ENCODE assay signal across 12 cellular contexts in the genomic region with DNA sequence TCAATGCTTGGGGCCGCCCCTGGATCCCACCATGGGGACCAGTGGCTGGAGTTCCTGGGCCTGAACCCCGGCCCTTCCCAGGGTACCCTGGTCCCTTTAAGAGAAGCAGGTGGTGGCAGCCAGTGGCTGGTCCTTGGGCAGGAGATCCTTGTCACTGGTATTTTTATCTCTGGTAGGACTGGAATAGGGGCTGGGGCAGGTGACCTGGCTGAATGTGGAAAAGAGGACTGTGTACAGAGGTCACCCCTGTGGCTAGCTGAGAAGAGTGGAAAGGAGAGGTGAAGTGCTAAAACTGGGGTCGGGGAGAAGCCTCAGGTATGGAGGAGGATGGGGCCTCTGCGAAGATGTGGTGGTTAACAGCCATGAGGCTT.
"Had no signal": no experiment of that assay in that cellular context is flagged by ENCODE, and none has a peak within 500 bp of the region (broad histone marks: within the 10 kb centered on the region; RNA-seq: fewer than 3 reads in every experiment).

No MANE protein-coding gene starts in this region.

- H3K4me1 Mint-ChIP-seq: activated CD4-positive, alpha-beta T cell treated with anti-CD3 and anti-CD28 coated beads, Interleukin-2, amount 10 ng/mL, durations not matched to agents 24 days and 14 days; endodermal cell; nephron had no signal

- H3K4me3 Mint-ChIP-seq: activated CD4-positive, alpha-beta memory T cell treated with anti-CD3 and anti-CD28 coated beads, Interleukin-2, amount 10 ng/mL, durations not matched to agents 7 days and 5 days; activated CD4-positive, alpha-beta T cell treated with anti-CD3 and anti-CD28 coated beads, Interleukin-2, amount 10 ng/mL, durations not matched to agents 24 days and 14 days; activated naive CD4-positive, alpha-beta T cell treated with anti-CD3 and anti-CD28 coated beads, Interleukin-2, amount 10 ng/mL, durations not matched to agents 7 days and 5 days; activated T-cell treated with anti-CD3 and anti-CD28 coated beads, Interleukin-2, amount 50 U/mL, for 72 hours; endodermal cell; immature natural killer cell; nephron had no signal

- H3K27ac Mint-ChIP-seq: activated CD4-positive, alpha-beta memory T cell treated with anti-CD3 and anti-CD28 coated beads, Interleukin-2, amount 10 ng/mL, durations not matched to agents 7 days and 5 days; activated CD4-positive, alpha-beta T cell treated with anti-CD3 and anti-CD28 coated beads, Interleukin-2, amount 10 ng/mL, durations not matched to agents 24 days and 14 days; activated naive CD4-positive, alpha-beta T cell treated with anti-CD3 and anti-CD28 coated beads, Interleukin-2, amount 10 ng/mL, durations not matched to agents 7 days and 5 days; activated T-cell treated with anti-CD3 and anti-CD28 coated beads, Interleukin-2, amount 50 U/mL, for 72 hours; endodermal cell; nephron had no signal

- H3K36me3 Mint-ChIP-seq: immature natural killer cell had no signal

- H3K9me3 Mint-ChIP-seq: activated CD4-positive, alpha-beta memory T cell treated with anti-CD3 and anti-CD28 coated beads, Interleukin-2, amount 10 ng/mL, durations not matched to agents 7 days and 5 days; activated CD4-positive, alpha-beta T cell treated with anti-CD3 and anti-CD28 coated beads, Interleukin-2, amount 10 ng/mL, durations not matched to agents 24 days and 14 days; activated naive CD4-positive, alpha-beta T cell treated with anti-CD3 and anti-CD28 coated beads, Interleukin-2, amount 10 ng/mL, durations not matched to agents 7 days and 5 days; activated T-cell treated with anti-CD3 and anti-CD28 coated beads, Interleukin-2, amount 50 U/mL, for 72 hours; endodermal cell; immature natural killer cell; nephron had no signal

- ATAC-seq: stimulated activated naive CD8-positive, alpha-beta T cell treated with anti-CD3 and anti-CD28 coated beads, Interleukin-15, Interleukin-2, amounts not matched to agents 100 U/mL and 50 U/mL, for 24 hours had no signal

- DNase-seq: activated effector memory CD4-positive, alpha-beta T cell treated with Interleukin-2 at 50 U/mL for 16 hours; cortex of kidney; immature natural killer cell; stimulated activated CD4-positive, alpha-beta T cell treated with anti-CD3 and anti-CD28 coated beads, Interleukin-4, amount 100 ng/mL, for 4 hours had no signal

- H3K27me3 Mint-ChIP-seq: activated CD4-positive, alpha-beta memory T cell treated with anti-CD3 and anti-CD28 coated beads, Interleukin-2, amount 10 ng/mL, durations not matched to agents 7 days and 5 days; activated CD4-positive, alpha-beta T cell treated with anti-CD3 and anti-CD28 coated beads, Interleukin-2, amount 10 ng/mL, durations not matched to agents 24 days and 14 days had no signal

- H3K27ac ChIP-seq: epithelial cell of prostate had no signal
